1 cellular context compared by ENCODE assay signal in the genomic region with DNA sequence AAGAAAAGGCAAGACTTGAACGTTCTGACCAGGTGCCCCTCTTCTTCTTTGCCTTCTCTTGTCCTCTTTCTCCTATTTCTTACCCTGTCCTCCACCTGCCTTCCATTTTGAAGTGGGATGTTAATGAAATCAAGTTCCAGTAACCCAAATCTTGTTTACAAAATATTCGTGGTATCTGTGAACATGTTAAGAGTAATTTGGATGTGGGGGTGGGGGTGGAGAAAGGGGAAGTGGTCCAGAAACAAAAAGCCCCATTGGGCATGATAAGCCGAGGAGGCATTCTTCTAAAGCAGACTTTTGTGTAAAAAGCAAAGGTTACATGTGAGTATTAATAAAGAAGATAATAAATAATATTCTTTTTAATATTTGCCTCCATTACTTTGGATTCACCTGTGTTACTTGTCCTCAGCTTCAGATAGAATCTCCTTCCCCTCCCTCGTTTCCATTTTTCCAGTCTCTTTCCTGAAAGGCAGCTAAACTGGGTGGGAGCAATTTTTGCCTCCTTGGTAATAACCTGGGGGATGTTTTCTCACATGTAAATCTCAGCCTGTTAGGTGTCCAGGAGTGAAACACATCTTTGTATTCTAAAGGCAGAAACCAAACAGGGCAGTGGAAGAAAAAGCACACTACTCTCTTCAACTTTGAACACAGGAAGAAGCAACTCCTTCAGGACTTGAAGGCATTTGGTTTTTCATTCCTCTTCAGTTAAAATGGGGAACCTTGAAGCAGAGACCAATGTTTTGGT.
TF ChIP-seq lines count a peak whose summit lies in the region.

No MANE protein-coding gene starts in this region.

TF ChIP-seq in K562, 482 proteins besides CTCF, POLR2A, EP300 and RAD21 (continued from another document):
- TF ChIP-seq TBP (optimal IDR thresholded peaks at IDR 0.05; ENCODE audit: low read depth, low read length) = no peak
- TF ChIP-seq, protein P1, sequence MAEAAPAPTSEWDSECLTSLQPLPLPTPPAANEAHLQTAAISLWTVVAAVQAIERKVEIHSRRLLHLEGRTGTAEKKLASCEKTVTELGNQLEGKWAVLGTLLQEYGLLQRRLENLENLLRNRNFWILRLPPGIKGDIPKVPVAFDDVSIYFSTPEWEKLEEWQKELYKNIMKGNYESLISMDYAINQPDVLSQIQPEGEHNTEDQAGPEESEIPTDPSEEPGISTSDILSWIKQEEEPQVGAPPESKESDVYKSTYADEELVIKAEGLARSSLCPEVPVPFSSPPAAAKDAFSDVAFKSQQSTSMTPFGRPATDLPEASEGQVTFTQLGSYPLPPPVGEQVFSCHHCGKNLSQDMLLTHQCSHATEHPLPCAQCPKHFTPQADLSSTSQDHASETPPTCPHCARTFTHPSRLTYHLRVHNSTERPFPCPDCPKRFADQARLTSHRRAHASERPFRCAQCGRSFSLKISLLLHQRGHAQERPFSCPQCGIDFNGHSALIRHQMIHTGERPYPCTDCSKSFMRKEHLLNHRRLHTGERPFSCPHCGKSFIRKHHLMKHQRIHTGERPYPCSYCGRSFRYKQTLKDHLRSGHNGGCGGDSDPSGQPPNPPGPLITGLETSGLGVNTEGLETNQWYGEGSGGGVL (CRISPR knock-in tag; IDR thresholded peaks at IDR 0.05) = no peak
- TF ChIP-seq SOX6 (IDR thresholded peaks at IDR 0.05) = peak; percentile 29; the same call in 1 of the 2 replicates
- TF ChIP-seq ZNF324 (CRISPR knock-in tag; IDR thresholded peaks at IDR 0.05) = no peak
- no peak for TF ChIP-seq HSF4 (CRISPR knock-in tag; IDR thresholded peaks at IDR 0.05; ENCODE audit: borderline replicate concordance)
- TF ChIP-seq SMARCE1 (IDR thresholded peaks at IDR 0.05) = peak; percentile 32; the same call in 1 of the 2 replicates
- TF ChIP-seq SPI1 (IDR thresholded peaks at IDR 0.05; ENCODE audit: borderline replicate concordance, low read depth, low read length) = peak; percentile 97
- TF ChIP-seq LARP7 (IDR thresholded peaks at IDR 0.05) = no peak
- no peak for TF ChIP-seq PCBP1 (IDR thresholded peaks at IDR 0.05; ENCODE audit: low read depth, low read length, poor library complexity, severe bottlenecking)
- TF ChIP-seq SUPT5H (IDR thresholded peaks at IDR 0.05) = no peak
- TF ChIP-seq MTF1 (CRISPR knock-in tag; IDR thresholded peaks at IDR 0.05; ENCODE audit: borderline replicate concordance) = no peak
- TF ChIP-seq DPF2 (IDR thresholded peaks at IDR 0.05) = peak; percentile 34; the same call in 1 of the 2 replicates
- TF ChIP-seq HDAC2 (IDR thresholded peaks at IDR 0.05) = no peak
- TF ChIP-seq, protein P2, sequence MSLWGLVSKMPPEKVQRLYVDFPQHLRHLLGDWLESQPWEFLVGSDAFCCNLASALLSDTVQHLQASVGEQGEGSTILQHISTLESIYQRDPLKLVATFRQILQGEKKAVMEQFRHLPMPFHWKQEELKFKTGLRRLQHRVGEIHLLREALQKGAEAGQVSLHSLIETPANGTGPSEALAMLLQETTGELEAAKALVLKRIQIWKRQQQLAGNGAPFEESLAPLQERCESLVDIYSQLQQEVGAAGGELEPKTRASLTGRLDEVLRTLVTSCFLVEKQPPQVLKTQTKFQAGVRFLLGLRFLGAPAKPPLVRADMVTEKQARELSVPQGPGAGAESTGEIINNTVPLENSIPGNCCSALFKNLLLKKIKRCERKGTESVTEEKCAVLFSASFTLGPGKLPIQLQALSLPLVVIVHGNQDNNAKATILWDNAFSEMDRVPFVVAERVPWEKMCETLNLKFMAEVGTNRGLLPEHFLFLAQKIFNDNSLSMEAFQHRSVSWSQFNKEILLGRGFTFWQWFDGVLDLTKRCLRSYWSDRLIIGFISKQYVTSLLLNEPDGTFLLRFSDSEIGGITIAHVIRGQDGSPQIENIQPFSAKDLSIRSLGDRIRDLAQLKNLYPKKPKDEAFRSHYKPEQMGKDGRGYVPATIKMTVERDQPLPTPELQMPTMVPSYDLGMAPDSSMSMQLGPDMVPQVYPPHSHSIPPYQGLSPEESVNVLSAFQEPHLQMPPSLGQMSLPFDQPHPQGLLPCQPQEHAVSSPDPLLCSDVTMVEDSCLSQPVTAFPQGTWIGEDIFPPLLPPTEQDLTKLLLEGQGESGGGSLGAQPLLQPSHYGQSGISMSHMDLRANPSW (CRISPR knock-in tag; IDR thresholded peaks at IDR 0.05) = no peak
